In genomic region chr10:128643658-128644057, GRCh38 we compare ENCODE assay signal across 17 cellular contexts.
DNase-seq lines count a peak whose midpoint lies in the region; ATAC-seq, FAIRE-seq and TF ChIP-seq lines count a peak whose summit lies in the region.
"Had no signal": no experiment of that assay in that cellular context is flagged by ENCODE, and none has a peak within 500 bp of the region (broad histone marks: within the 10 kb centered on the region; RNA-seq: fewer than 3 reads in every experiment).

No MANE protein-coding gene starts in this region.

- CTCF ChIA-PET in HCT116 (lab: Charles Lee), result no interaction called here

- no peak overlapping the region for H2AFZ ChIP-seq in HCT116 (ENCODE audit: low read depth, low read length, poor library complexity, severe bottlenecking)

- no peak overlapping the region for H3K4me2 ChIP-seq in HCT116 (ENCODE audit: low read length)
- H3K4me2 ChIP-seq: BLaER1 had no signal

- H3K9ac ChIP-seq in HCT116 (ENCODE audit: low read length), result no peak overlapping the region
- H3K9ac ChIP-seq: BLaER1 had no signal

- TF ChIP-seq POLR2A in HCT116 (IDR thresholded peaks at IDR 0.05; ENCODE audit: borderline replicate concordance, extremely low read depth, insufficient read depth, insufficient read length), result no peak

- no peaks in the 10 kb centered on the region for H3K9me2 ChIP-seq in HCT116 (ENCODE audit: insufficient read depth)

- BruUV-seq in HCT116 (replicated peaks; lab: Mats Ljungman, UMichigan), result no TSS peak

- TF ChIP-seq RAD21 in HCT116 (IDR thresholded peaks at IDR 0.05; ENCODE audit: low read depth), result no peak

- H4K20me1 ChIP-seq in HCT116 (ENCODE audit: insufficient read depth), result no peaks in the 10 kb centered on the region; the same call in 1 of the 2 replicates
- H4K20me1 ChIP-seq: BLaER1 had no signal

- RAD21 ChIA-PET in HCT116 (lab: Charles Lee; ENCODE audit: low non-redundant PET in 1 of 2, low total read pairs in 2 of 2, uncharacterized antibody in 2 of 2, unreplicated experiment in 2 of 2), result no interaction called here

- POLR2A ChIA-PET in HCT116 (lab: Charles Lee), result no interaction called here

- no peak overlapping the region for H3K4me3 ChIP-seq in HCT116 (replicated peaks in 1 of 2; ENCODE audit: low read depth in 1 of 2, low read length in 2 of 2)
- no peak overlapping the region for H3K4me3 ChIP-seq in bronchial epithelial cell (ENCODE audit: low read depth, low read length)
- H3K4me3 ChIP-seq: BLaER1, HAP-1 had no signal

- intact Hi-C loops in HCT116 (cut with micrococcal nuclease), result no loop called here

- DNase-seq in HCT116 (ENCODE audit: low read depth, low spot score) (no peak), RKO (ENCODE audit: low spot score) (peak; percentile 14), bronchial epithelial cell (ENCODE audit: low read depth) (peak; percentile 45), kidney tubule cell (ENCODE audit: low spot score) (peak; percentile 57), NCI-H146 (lab: John Stamatoyannopoulos, UW) (no peak), DMS153 treated with DMSO at 0.1 percent for 48 hours (lab: John Stamatoyannopoulos, UW; ENCODE audit: unreplicated experiment) (no peak), NCI-H187 (lab: John Stamatoyannopoulos, UW) (no peak)
- DNase-seq: 8988T; CD4-positive, alpha-beta memory T cell; DMS153; DMS79 treated with DMSO at 0.1 percent for 48 hours; GF-D8; HFFc6 had no signal

- H3K36me3 ChIP-seq in HCT116 (ENCODE audit: control insufficient read depth in 1 of 2, insufficient read depth in 2 of 2, low read length in 2 of 2) (no peaks in the 10 kb centered on the region), bronchial epithelial cell (ENCODE audit: control insufficient read depth, insufficient read depth, low read length) (no peaks in the 10 kb centered on the region)
- H3K36me3 ChIP-seq: BLaER1, HAP-1 had no signal

- FAIRE-seq in bronchial epithelial cell (lab: Jason Lieb, UNC), result no peak
- FAIRE-seq: HepG2 had no signal

- TF ChIP-seq CTCF in HCT116 (IDR thresholded peaks at IDR 0.05 in 2 of 3, conservative IDR thresholded peaks at IDR 0.05 in 1 of 3; ENCODE audit: borderline replicate concordance in 1 of 3, insufficient read depth in 1 of 3, low read depth in 2 of 3, low read length in 2 of 3), result no peak
- TF ChIP-seq CTCF in bronchial epithelial cell (IDR thresholded peaks at IDR 0.05; ENCODE audit: insufficient read depth, low read length, severe bottlenecking), result no peak

- no peaks in the 10 kb centered on the region for H3K4me1 ChIP-seq in HCT116 (ENCODE audit: control insufficient read depth in 1 of 2, insufficient read depth in 2 of 2, low read length in 2 of 2)
- H3K4me1 ChIP-seq: BLaER1, HAP-1 had no signal

- no peaks in the 10 kb centered on the region for H3K9me3 ChIP-seq in HCT116 (ENCODE audit: control insufficient read depth in 1 of 2, insufficient read depth in 1 of 2, low read depth in 1 of 2, low read length in 2 of 2)
- H3K9me3 ChIP-seq: BLaER1, HAP-1 had no signal

- H3K27me3 ChIP-seq in HCT116 (ENCODE audit: insufficient read depth, low read length) (peaks cover 22% of the 10 kb centered on the region; the same call in 1 of the 2 replicates), bronchial epithelial cell (ENCODE audit: control insufficient read depth, insufficient read depth, low read length) (no peaks in the 10 kb centered on the region)
- H3K27me3 ChIP-seq: BLaER1 had no signal

- H3K27ac ChIP-seq in HCT116 (ENCODE audit: low read depth, low read length), result no peak overlapping the region
- H3K27ac ChIP-seq: BLaER1 had no signal

- H3K79me2 ChIP-seq in HCT116 (ENCODE audit: insufficient read depth, low read length), result no peaks in the 10 kb centered on the region

- ATAC-seq in HCT116 (no peak; the same call in 1 of the 2 replicates), GM21825 (IDR thresholded peaks at IDR 0.05; ENCODE audit: unreplicated experiment) (no peak)
- ATAC-seq: HepG2 had no signal

TF ChIP-seq in HCT116, 20 proteins besides CTCF, POLR2A, EP300 and RAD21:
- 0 out of 2 replicates have a peak, but pooled peaks have one; percentile 32 for TF ChIP-seq EGR1 (IDR thresholded peaks at IDR 0.05; ENCODE audit: low read depth)
- TF ChIP-seq FOSL1 (IDR thresholded peaks at IDR 0.05; ENCODE audit: low read depth), result 0 out of 2 replicates have a peak, but pooled peaks have one; percentile 13
- peak; percentile 42 for TF ChIP-seq ATF3 (IDR thresholded peaks at IDR 0.05)
- TF ChIP-seq EZH2 (IDR thresholded peaks at IDR 0.05), result no peak
- no peak for TF ChIP-seq MAX (IDR thresholded peaks at IDR 0.05)
- TF ChIP-seq SP1 (IDR thresholded peaks at IDR 0.05; ENCODE audit: low read depth), result 0 out of 2 replicates have a peak, but pooled peaks have one; percentile 22
- TF ChIP-seq CEBPB (IDR thresholded peaks at IDR 0.05; ENCODE audit: low read depth), result 0 out of 2 replicates have a peak, but pooled peaks have one; percentile 16
- TF ChIP-seq ELF1 (IDR thresholded peaks at IDR 0.05; ENCODE audit: borderline replicate concordance, low read depth), result no peak
- TF ChIP-seq ZBTB33 (IDR thresholded peaks at IDR 0.05; ENCODE audit: extremely low read depth, insufficient replicate concordance, low read length), result no peak
- no peak for TF ChIP-seq CBX3 (IDR thresholded peaks at IDR 0.05; ENCODE audit: low read depth)
- no peak for TF ChIP-seq TCF7L2 (IDR thresholded peaks at IDR 0.05; ENCODE audit: borderline replicate concordance, extremely low read depth, insufficient read depth, insufficient read length)
- no peak for TF ChIP-seq SRF (IDR thresholded peaks at IDR 0.05; ENCODE audit: low read depth)
- no peak for TF ChIP-seq ZFX (IDR thresholded peaks at IDR 0.05)

Comparison
In these comparisons a context has a peak if more than half of its experiments do, and no peak if none do; other contexts are left out.
1. DNase-seq: peak in RKO (single experiment), bronchial epithelial cell (single experiment) and kidney tubule cell (single experiment); none in HCT116 (single experiment), NCI-H146 (single experiment), DMS153 treated with DMSO at 0.1 percent for 48 hours (single experiment) and NCI-H187 (0 of 2).